ENCODE assay signal across 7 cellular contexts in genomic region chr1:192807968-192808587, GRCh38. TPM values are rescaled to one million over a fixed set of nuclear protein-coding genes. Genes with fewer than 3 reads are reported as not detected.
DNase-seq lines count a peak whose midpoint lies in the region; ATAC-seq and TF ChIP-seq lines count a peak whose summit lies in the region.

No MANE protein-coding gene starts in this region.

- 1 to 2% methylated on average over 11 to 13 of the region's 13 CpGs for WGBS in lung, 2 donors
- WGBS in thymus: 4% methylated on average over 13 of the region's 13 CpGs

- H3K27me3 ChIP-seq in lung (ENCODE audit: control insufficient read depth, insufficient read depth) (no peaks in the 10 kb centered on the region), thymus (ENCODE audit: control insufficient read depth, insufficient read depth) (peaks cover 5% of the 10 kb centered on the region)

- H3K4me3 ChIP-seq in GM08714 (ENCODE audit: low read length): peak overlapping the region; percentile 80; the same call in 1 of the 2 replicates
- H3K4me3 ChIP-seq in lung: peak overlapping the region; percentile 52
- peak overlapping the region; percentile 69 for H3K4me3 ChIP-seq in thymus (ENCODE audit: low read length)

- no peak for TF ChIP-seq CTCF in lung (IDR thresholded peaks at IDR 0.05; ENCODE audit: control extremely low read depth, extremely low read depth)

- H3K9me3 ChIP-seq in lung (ENCODE audit: control insufficient read depth in 2 of 2, insufficient read depth in 1 of 2, low read length in 1 of 2) (no peaks in the 10 kb centered on the region), thymus (ENCODE audit: control insufficient read depth) (no peaks in the 10 kb centered on the region)

- DNase-seq in NCI-H69 (lab: John Stamatoyannopoulos, UW) (peak; percentile 70), caudate nucleus (lab: John Stamatoyannopoulos, UW) (peak in 5 of 61 donors; percentile 16 to 66 (median 52)), lung (ENCODE audit: low spot score) (no peak)

- H3K4me1 ChIP-seq in lung (ENCODE audit: control insufficient read depth in 2 of 2, insufficient read depth in 2 of 2, low read length in 2 of 2) (peaks cover 0 to 15% of the 10 kb centered on the region in 2 donors), thymus (ENCODE audit: control insufficient read depth, insufficient read depth, low read length) (peaks cover 5% of the 10 kb centered on the region)

- H3K36me3 ChIP-seq in lung (ENCODE audit: control insufficient read depth in 2 of 2, insufficient read depth in 2 of 2, low read length in 2 of 2) (peaks cover 0 to 10% of the 10 kb centered on the region in 2 donors), thymus (ENCODE audit: control insufficient read depth, insufficient read depth) (no peaks in the 10 kb centered on the region)

- peak overlapping the region; percentile 94 for H3K27ac ChIP-seq in caudate nucleus (ENCODE audit: low read depth, low read length)
- H3K27ac ChIP-seq in lung (ENCODE audit: low read depth in 1 of 2, low read length in 1 of 2): peak overlapping the region; percentile 83 to 91
- peak overlapping the region; percentile 87 for H3K27ac ChIP-seq in thymus (ENCODE audit: low read depth)

- ATAC-seq in lung (ENCODE audit: insufficient read depth, low FRiP score) (peak; percentile 7), HG03442 (IDR thresholded peaks at IDR 0.05; ENCODE audit: unreplicated experiment) (no peak), GM18511 (IDR thresholded peaks at IDR 0.05; ENCODE audit: unreplicated experiment) (no peak)

RNA-seq across cellular contexts. Expression of gene RGS2, which starts 0.8 kb away (rescaled TPM):
- total RNA-seq in lung: 10 to 100 TPM; 40.8 to 83.3 TPM
- polyA plus RNA-seq in lung: 100 to 1,000 TPM in 1 of 2 donors, 10 to 100 TPM in 1; 36.4 to 111 TPM
- 124 TPM for polyA plus RNA-seq in thymus
